Comparison of ENCODE assay signal across 17 cellular contexts in the genomic region with DNA sequence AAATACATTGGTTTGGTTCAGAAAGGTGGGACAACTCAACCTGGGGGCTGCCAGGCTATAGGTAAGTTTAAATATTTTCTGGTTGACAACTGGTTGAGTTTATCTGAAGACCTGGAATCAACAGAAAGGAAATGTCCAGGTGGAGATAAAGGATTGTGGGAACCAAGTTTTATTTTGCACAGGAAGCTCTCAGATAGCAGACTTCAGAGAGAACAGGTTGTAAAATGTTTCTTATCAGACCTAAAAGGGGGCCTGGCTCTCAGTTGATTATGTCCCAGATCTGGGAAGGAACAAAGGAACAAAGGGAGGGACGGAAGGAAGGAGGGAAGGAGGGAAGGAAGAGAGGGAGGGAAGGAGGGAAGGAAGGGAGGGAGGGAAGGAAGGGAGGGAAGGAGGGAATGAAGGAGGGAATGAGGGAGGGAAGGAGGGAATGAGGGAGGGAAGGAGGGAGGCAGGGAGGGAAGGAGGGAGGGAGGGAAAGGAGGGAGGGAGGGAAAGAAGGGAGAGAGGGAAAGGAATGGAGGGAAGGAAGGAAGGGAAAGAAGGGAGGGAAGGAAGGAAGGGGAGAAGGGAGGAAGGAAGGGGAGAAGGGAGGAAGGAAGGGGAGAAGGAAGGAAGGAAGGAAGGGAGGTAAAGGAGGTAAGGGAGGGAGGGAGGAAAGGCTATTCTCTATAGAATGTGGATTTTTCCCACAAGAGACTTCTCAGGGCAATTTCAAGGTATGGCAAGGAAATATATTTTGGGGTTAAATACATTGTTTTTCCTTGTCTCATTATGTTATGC.
A peak's percentile ranks its signal among the peaks of the same experiment; 100 is the strongest.
DNase-seq lines count a peak whose midpoint lies in the region; ATAC-seq, FAIRE-seq and TF ChIP-seq lines count a peak whose summit lies in the region.
"Had no signal": no experiment of that assay in that cellular context is flagged by ENCODE, and none has a peak within 500 bp of the region (broad histone marks: within the 10 kb centered on the region; RNA-seq: fewer than 3 reads in every experiment).

No MANE protein-coding gene starts in this region.

- H3K27me3 Mint-ChIP-seq in H9 (ENCODE audit: low read depth) (no peaks in the 10 kb centered on the region), memory B cell (no peaks in the 10 kb centered on the region)
- H3K27me3 Mint-ChIP-seq: CD4-positive, CD25-positive, alpha-beta regulatory T cell had no signal

- TF ChIP-seq RAD21 in A549 (conservative IDR thresholded peaks at IDR 0.05 in 1 of 2, IDR thresholded peaks at IDR 0.05 in 1 of 2) (no peak), H1 (IDR thresholded peaks at IDR 0.05 in 1 of 2, conservative IDR thresholded peaks at IDR 0.05 in 1 of 2; ENCODE audit: low read depth in 2 of 2, low read length in 2 of 2) (no peak)

- H2BK12ac ChIP-seq in H9 (ENCODE audit: insufficient read length, low read depth, low read length) (no peak overlapping the region), H1 (ENCODE audit: low read depth, low read length) (0 out of 2 replicates have a peak overlapping the region, but pooled peaks have one; percentile 75)

- TF ChIP-seq POLR2A in A549 (IDR thresholded peaks at IDR 0.05; ENCODE audit: low read length): no peak
- TF ChIP-seq POLR2A in H1 (IDR thresholded peaks at IDR 0.05; ENCODE audit: control extremely low read depth in 1 of 2, low read depth in 2 of 2, low read length in 2 of 2): no peak

- no peak overlapping the region for H2AK5ac ChIP-seq in H9 (ENCODE audit: insufficient read length, low read length)
- H2AK5ac ChIP-seq in H1 (ENCODE audit: low read depth, low read length): no peak overlapping the region

- peak; percentile 95 for FAIRE-seq in A549 (lab: Jason Lieb, UNC)
- no peak for FAIRE-seq in H1 (lab: Jason Lieb, UNC)
- FAIRE-seq: GM12891, GM19239, H54 had no signal

- no peak overlapping the region for H2BK20ac ChIP-seq in H9 (ENCODE audit: low read depth, low read length, poor library complexity, severe bottlenecking)
- H2BK20ac ChIP-seq in H1 (ENCODE audit: low read length): no peak overlapping the region

- H4K20me1 ChIP-seq in H9 (ENCODE audit: control insufficient read depth, insufficient read depth, insufficient read length) (no peaks in the 10 kb centered on the region), H1 (replicated peaks in 1 of 2; ENCODE audit: control insufficient read depth in 1 of 2, insufficient read depth in 2 of 2, low read length in 2 of 2) (no peaks in the 10 kb centered on the region)

- H3K4me2 ChIP-seq in A549: no peak overlapping the region
- no peak overlapping the region for H3K4me2 ChIP-seq in H9 (ENCODE audit: insufficient read depth, insufficient read length, low read length)
- no peak overlapping the region for H3K4me2 ChIP-seq in H1 (ENCODE audit: insufficient read depth in 1 of 2, low read depth in 2 of 2, low read length in 2 of 2)
- H3K4me2 ChIP-seq: BLaER1 treated with 17β-estradiol and CSF1 and Interleukin-3, amounts not matched to agents 10 nM and 100 nM had no signal

- H2BK120ac ChIP-seq in H9 (ENCODE audit: low read depth, low read length, poor library complexity, severe bottlenecking) (no peak overlapping the region), H1 (replicated peaks; ENCODE audit: low read depth, low read length) (no peak overlapping the region)

- H3K27ac Mint-ChIP-seq in H9: no peak overlapping the region
- H3K27ac Mint-ChIP-seq in memory B cell: peak overlapping the region; percentile 41
- H3K27ac Mint-ChIP-seq: CD4-positive, CD25-positive, alpha-beta regulatory T cell had no signal

- H4K8ac ChIP-seq in H9 (replicated peaks; ENCODE audit: insufficient read length, low read depth, low read length): no peak overlapping the region
- no peak overlapping the region for H4K8ac ChIP-seq in H1 (ENCODE audit: extremely low read depth, insufficient read depth, low read length)

- H3K18ac ChIP-seq in H9 (ENCODE audit: insufficient read length, low read depth, low read length) (peak overlapping the region; percentile 67), H1 (ENCODE audit: extremely low read depth, low read length) (no peak overlapping the region)

- H3K4ac ChIP-seq in H9 (ENCODE audit: low read depth, low read length) (no peak overlapping the region), H1 (replicated peaks; ENCODE audit: insufficient read length, low read depth, low read length) (no peak overlapping the region)

- H2AFZ ChIP-seq in H9 (ENCODE audit: low read length) (no peak overlapping the region), H1 (ENCODE audit: low read length) (no peak overlapping the region)

- no peak for TF ChIP-seq CTCF in A549 (IDR thresholded peaks at IDR 0.05)
- TF ChIP-seq CTCF in H9 (conservative IDR thresholded peaks at IDR 0.05): no peak
- TF ChIP-seq CTCF in H1 (IDR thresholded peaks at IDR 0.05; ENCODE audit: control extremely low read depth in 1 of 3, insufficient read depth in 1 of 3, low read depth in 1 of 3, low read length in 3 of 3): no peak

- H3K9me3 ChIP-seq in A549 (peaks cover 4% of the 10 kb centered on the region; the same call in 2 of the 3 replicates), H9 (ENCODE audit: control insufficient read depth, low read depth, low read length) (no peaks in the 10 kb centered on the region), H1 (ENCODE audit: insufficient read depth in 2 of 2, low read depth in 1 of 2, low read length in 1 of 2) (no peaks in the 10 kb centered on the region)

- H3K79me1 ChIP-seq in H9 (ENCODE audit: insufficient read depth, low read depth, low read length, poor library complexity, severe bottlenecking): no peaks in the 10 kb centered on the region
- peaks cover 5% of the 10 kb centered on the region; the same call in 1 of the 2 replicates for H3K79me1 ChIP-seq in H1 (ENCODE audit: low read depth, low read length)

- H3K27me3 ChIP-seq in H9 (ENCODE audit: insufficient read depth, low read length): no peaks in the 10 kb centered on the region
- no peaks in the 10 kb centered on the region for H3K27me3 ChIP-seq in H1 (replicated peaks in 1 of 4; ENCODE audit: control insufficient read depth in 3 of 4, extremely low read depth in 1 of 4, insufficient read depth in 3 of 4, low read length in 3 of 4)
- H3K27me3 ChIP-seq: BLaER1 treated with 17β-estradiol and CSF1 and Interleukin-3, amounts not matched to agents 10 nM and 100 nM had no signal

- H3K27ac ChIP-seq in A549 (no peak overlapping the region), H9 (ENCODE audit: insufficient read length, low read depth, low read length) (no peak overlapping the region), H1 (ENCODE audit: low read depth, low read length) (no peak overlapping the region)
- H3K27ac ChIP-seq: 22Rv1; BLaER1 treated with 17β-estradiol and CSF1 and Interleukin-3, amounts not matched to agents 10 nM and 100 nM had no signal

- H3K56ac ChIP-seq in H9 (ENCODE audit: insufficient read length, low read depth, low read length) (no peak overlapping the region), H1 (replicated peaks; ENCODE audit: insufficient read length, low read depth, low read length) (no peak overlapping the region)

- H3K23me2 ChIP-seq in H9 (ENCODE audit: insufficient read length, low read depth, low read length, poor library complexity, severe bottlenecking): no peaks in the 10 kb centered on the region
- peaks cover 5% of the 10 kb centered on the region; the same call in 1 of the 2 replicates for H3K23me2 ChIP-seq in H1 (ENCODE audit: low read depth, low read length)

- H3K4me1 Mint-ChIP-seq in H9: peaks cover 16 to 25% of the 10 kb centered on the region in 2 experiments
- H3K4me1 Mint-ChIP-seq in memory B cell: no peaks in the 10 kb centered on the region

- peaks cover 7% of the 10 kb centered on the region for H3K4me1 ChIP-seq in A549
- H3K4me1 ChIP-seq in H9 (ENCODE audit: insufficient read depth, low read length): no peaks in the 10 kb centered on the region
- H3K4me1 ChIP-seq in H1 (replicated peaks in 1 of 4; ENCODE audit: control insufficient read depth in 3 of 4, insufficient read depth in 4 of 4, low read length in 3 of 4): peaks cover 0 to 8% (median 5%) of the 10 kb centered on the region in 4 experiments; a peak in 4 of 7 replicates

- no peak overlapping the region for H2BK5ac ChIP-seq in H9 (ENCODE audit: insufficient read length, low read length)
- no peak overlapping the region for H2BK5ac ChIP-seq in H1 (ENCODE audit: low read depth, low read length)

- H3K14ac ChIP-seq in H9 (ENCODE audit: insufficient read depth, low read length): no peak overlapping the region
- H3K14ac ChIP-seq in H1 (ENCODE audit: insufficient read length): no peak overlapping the region

- H3K9me3 Mint-ChIP-seq in H9: peaks cover 3 to 5% of the 10 kb centered on the region in 2 experiments; a peak in 3 of 5 replicates
- no peaks in the 10 kb centered on the region for H3K9me3 Mint-ChIP-seq in memory B cell

- H3K23ac ChIP-seq in H9 (ENCODE audit: insufficient read length, low read depth, low read length): no peak overlapping the region
- H3K23ac ChIP-seq in H1 (ENCODE audit: insufficient read length): no peak overlapping the region

- ATAC-seq in A549 (peak in 1 of 2 experiments; percentile 77; a peak in 2 of 6 replicates), memory B cell (ENCODE audit: low read depth) (no peak), HG02623 (IDR thresholded peaks at IDR 0.05; ENCODE audit: unreplicated experiment) (no peak)

- H3K9ac ChIP-seq in H9 (ENCODE audit: extremely low read depth, insufficient read length, low read length) (no peak overlapping the region), H1 (replicated peaks in 1 of 4; ENCODE audit: extremely low read depth in 1 of 4, low read depth in 3 of 4, low read length in 3 of 4) (no peak overlapping the region)
- H3K9ac ChIP-seq: BLaER1 treated with 17β-estradiol and CSF1 and Interleukin-3, amounts not matched to agents 10 nM and 100 nM had no signal

- CTCF ChIA-PET in A549 (lab: Yijun Ruan, JAX): no interaction called here
- CTCF ChIA-PET in H1 (lab: Charles Lee; ENCODE audit: partially characterized antibody): no interaction called here

- H4K5ac ChIP-seq in H9 (ENCODE audit: insufficient read length, low read depth, low read length) (no peak overlapping the region), H1 (ENCODE audit: insufficient read length, low read depth, low read length) (no peak overlapping the region)

- peaks cover 0 to 11% (median 4%) of the 10 kb centered on the region in 3 experiments for H3K36me3 Mint-ChIP-seq in H9 (ENCODE audit: insufficient read depth in 1 of 3, low read depth in 3 of 3)
- peaks cover 23% of the 10 kb centered on the region for H3K36me3 Mint-ChIP-seq in memory B cell

- H3T11ph ChIP-seq in H9 (ENCODE audit: low read length): no peak overlapping the region

- TF ChIP-seq EP300 in A549 (IDR thresholded peaks at IDR 0.05): no peak
- TF ChIP-seq EP300 in H1 (IDR thresholded peaks at IDR 0.05; ENCODE audit: borderline replicate concordance in 1 of 2, low read depth in 2 of 2, low read length in 2 of 2): no peak

- no peaks in the 10 kb centered on the region for H3K79me2 ChIP-seq in H9 (ENCODE audit: insufficient read depth, low read length)
- no peaks in the 10 kb centered on the region for H3K79me2 ChIP-seq in H1 (ENCODE audit: control insufficient read depth in 1 of 2, insufficient read depth in 2 of 2, low read length in 2 of 2)

- H3K4me3 Mint-ChIP-seq in H9 (no peak overlapping the region), memory B cell (no peak overlapping the region)
- H3K4me3 Mint-ChIP-seq: CD4-positive, CD25-positive, alpha-beta regulatory T cell had no signal

- DNase-seq in A549 (ENCODE audit: low read depth in 1 of 2, low spot score in 1 of 2) (no peak), H9 (no peak), H1 (ENCODE audit: low read depth in 1 of 2, low spot score in 2 of 2) (no peak), memory B cell (ENCODE audit: low spot score in 2 of 2) (no peak), NAMALWA (ENCODE audit: low spot score) (no peak), T-helper 1 cell (no peak)
- DNase-seq in activated CD4-positive, alpha-beta T cell treated with anti-CD3 and anti-CD28 coated beads for 4 hours: no peak
- DNase-seq: ACHN; CD4-positive, CD25-positive, alpha-beta regulatory T cell; DMS 273 treated with DMSO at 0.1 percent for 48 hours; DMS79 had no signal

- H2BK15ac ChIP-seq in H9 (ENCODE audit: low read depth, low read length) (no peak overlapping the region), H1 (ENCODE audit: low read length) (no peak overlapping the region)

- 90% methylated on average over 1 of the region's 1 CpG for WGBS in A549 (ENCODE audit: missing lambda C conversion rate)
- WGBS in H9 (ENCODE audit: extremely low coverage, insufficient read length, low lambda C conversion rate): no CpG with 5 or more reads among the region's 1 CpG
- WGBS in H1 (ENCODE audit: extremely low coverage in 1 of 2, insufficient coverage in 1 of 2, insufficient read length in 1 of 2, insufficient replicate concordance in 2 of 2, low coverage in 1 of 2, low lambda C conversion rate in 2 of 2, missing lambda C conversion rate in 1 of 2), 2 experiments: 60% methylated on average over 1 of the region's 1 CpG; no CpG with 5 or more reads in 1 of the 2 experiments

- no peak overlapping the region for H4K91ac ChIP-seq in H9 (ENCODE audit: insufficient read length, low read depth, low read length)
- no peak overlapping the region for H4K91ac ChIP-seq in H1 (replicated peaks; ENCODE audit: insufficient read length, low read length)

- POLR2A ChIA-PET in A549 (lab: Yijun Ruan, JAX) (no interaction called here), H1 (lab: Charles Lee; ENCODE audit: partially characterized antibody) (no interaction called here)

- H3K36me3 ChIP-seq in H1 (ENCODE audit: control insufficient read depth in 2 of 4, insufficient read depth in 4 of 4, low read length in 3 of 4): 0 out of 8 replicates have a peak, but pooled peaks cover 0 to 3% (median 0%) of the 10 kb centered on the region in 4 experiments

- H3K4me3 ChIP-seq in A549 (no peak overlapping the region), H1 (ENCODE audit: extremely low read depth in 1 of 4, insufficient read depth in 2 of 4, low read depth in 3 of 4, low read length in 4 of 4) (no peak overlapping the region)
- H3K4me3 ChIP-seq: BLaER1 treated with 17β-estradiol and CSF1 and Interleukin-3, amounts not matched to agents 10 nM and 100 nM had no signal
